ENCODE assay signal across 8 cellular contexts in the genomic region with DNA sequence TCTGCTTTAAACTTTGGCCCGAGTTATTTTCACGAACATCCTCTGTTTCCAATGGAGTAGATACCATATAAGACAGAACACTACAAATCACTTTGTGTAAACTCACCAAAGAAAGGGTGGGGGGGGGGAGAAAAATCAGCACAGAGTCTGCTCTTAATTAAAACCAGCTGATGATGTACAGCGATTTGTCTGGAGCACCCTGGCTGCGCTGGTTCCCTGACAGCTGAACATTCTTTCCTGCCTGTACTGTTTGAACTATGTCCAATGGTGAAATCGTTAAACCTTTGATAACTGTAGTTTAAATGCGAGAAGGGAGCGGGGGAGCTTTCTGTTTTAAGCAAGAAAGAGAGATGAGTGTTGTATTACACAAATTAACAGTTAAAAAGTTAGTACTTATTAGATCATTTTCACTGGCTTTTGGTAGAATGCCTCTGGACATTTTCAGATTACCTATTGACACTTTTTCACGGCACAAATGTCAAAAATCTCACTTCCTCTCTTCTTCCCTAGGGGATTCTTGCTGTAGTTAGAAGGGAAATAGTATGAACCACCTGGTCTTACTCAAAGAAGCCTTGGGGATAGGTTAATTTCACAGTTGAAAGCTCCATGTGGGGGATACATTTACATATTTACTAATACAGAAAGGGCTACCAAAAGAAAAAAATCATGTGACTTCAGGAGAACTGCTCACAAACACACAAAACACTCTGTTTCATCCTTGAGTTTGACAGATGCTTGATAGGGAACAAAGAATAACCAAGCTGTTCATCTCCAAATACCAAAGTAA.
DNase-seq lines count a peak whose midpoint lies in the region; ATAC-seq, FAIRE-seq and TF ChIP-seq lines count a peak whose summit lies in the region.

No MANE protein-coding gene starts in this region.

- CTCF ChIA-PET in Calu3 (lab: Charles Lee), result interaction anchor here (1.3 kb wide), 1 partner anchor 51 kb away, joined by 4 read pairs; no protein-coding TSS in a partner anchor

- intact Hi-C loops in Calu3 (cut with micrococcal nuclease; ENCODE audit: unreplicated experiment), result no loop called here

- H3K4me1 Mint-ChIP-seq in Calu3 (ENCODE audit: low read depth, unreplicated experiment), result peaks cover 25% of the 10 kb centered on the region

- BruUV-seq in Calu3 (replicated peaks; lab: Mats Ljungman, UMichigan), result no TSS peak

- peaks cover 12% of the 10 kb centered on the region for H3K9me3 Mint-ChIP-seq in Calu3 (ENCODE audit: low read depth, unreplicated experiment)

- DNase-seq in Calu3, result no peak
- DNase-seq in D341Med (ENCODE audit: low spot score), result no peak
- no peak for DNase-seq in NCI-H1105 (lab: John Stamatoyannopoulos, UW)
- DNase-seq in RCC 7860 (ENCODE audit: low spot score), result no peak
- no peak for DNase-seq in NOMO-1 treated with DMSO at 0.1 percent for 48 hours (lab: John Stamatoyannopoulos, UW; ENCODE audit: unreplicated experiment)

- no peaks in the 10 kb centered on the region for H3K36me3 ChIP-seq in gastroesophageal sphincter

- H3K4me3 Mint-ChIP-seq in Calu3 (ENCODE audit: low read depth, unreplicated experiment), result no peak overlapping the region

- no peak for TF ChIP-seq EP300 in gastroesophageal sphincter (IDR thresholded peaks at IDR 0.05)

- H3K4me1 ChIP-seq in gastroesophageal sphincter, result peaks cover 0 to 5% (median 0%) of the 10 kb centered on the region in 3 donors

- TF ChIP-seq POLR2A in gastroesophageal sphincter (IDR thresholded peaks at IDR 0.05), result no peak

- TF ChIP-seq CTCF in Calu3 (IDR thresholded peaks at IDR 0.05; ENCODE audit: unreplicated experiment) (no peak), gastroesophageal sphincter (IDR thresholded peaks at IDR 0.05) (no peak)

- H3K27ac Mint-ChIP-seq in Calu3 (ENCODE audit: unreplicated experiment), result peak overlapping the region; percentile 75

- no peaks in the 10 kb centered on the region for H3K9me3 ChIP-seq in gastroesophageal sphincter

- H3K27me3 Mint-ChIP-seq in Calu3 (ENCODE audit: unreplicated experiment), result no peaks in the 10 kb centered on the region

- no peaks in the 10 kb centered on the region for H3K36me3 Mint-ChIP-seq in Calu3 (ENCODE audit: insufficient read depth, unreplicated experiment)

- H3K4me3 ChIP-seq in gastroesophageal sphincter, result no peak overlapping the region

- no peaks in the 10 kb centered on the region for H3K27me3 ChIP-seq in gastroesophageal sphincter

- FAIRE-seq in RCC 7860 (lab: Jason Lieb, UNC), result no peak

- no peak overlapping the region for H3K27ac ChIP-seq in gastroesophageal sphincter

- WGBS in gastroesophageal sphincter (ENCODE audit: low coverage in 1 of 2), 2 donors, result 12 to 14% methylated on average over 8 of the region's 8 CpGs

- peak; percentile 87 for ATAC-seq in GM19467 (IDR thresholded peaks at IDR 0.05; ENCODE audit: unreplicated experiment)
- ATAC-seq in HG03439 (IDR thresholded peaks at IDR 0.05; ENCODE audit: unreplicated experiment), result peak; percentile 93
- peak; percentile 48 for ATAC-seq in gastroesophageal sphincter
